Comparison of ENCODE assay signal across 21 cellular contexts in the genomic region with DNA sequence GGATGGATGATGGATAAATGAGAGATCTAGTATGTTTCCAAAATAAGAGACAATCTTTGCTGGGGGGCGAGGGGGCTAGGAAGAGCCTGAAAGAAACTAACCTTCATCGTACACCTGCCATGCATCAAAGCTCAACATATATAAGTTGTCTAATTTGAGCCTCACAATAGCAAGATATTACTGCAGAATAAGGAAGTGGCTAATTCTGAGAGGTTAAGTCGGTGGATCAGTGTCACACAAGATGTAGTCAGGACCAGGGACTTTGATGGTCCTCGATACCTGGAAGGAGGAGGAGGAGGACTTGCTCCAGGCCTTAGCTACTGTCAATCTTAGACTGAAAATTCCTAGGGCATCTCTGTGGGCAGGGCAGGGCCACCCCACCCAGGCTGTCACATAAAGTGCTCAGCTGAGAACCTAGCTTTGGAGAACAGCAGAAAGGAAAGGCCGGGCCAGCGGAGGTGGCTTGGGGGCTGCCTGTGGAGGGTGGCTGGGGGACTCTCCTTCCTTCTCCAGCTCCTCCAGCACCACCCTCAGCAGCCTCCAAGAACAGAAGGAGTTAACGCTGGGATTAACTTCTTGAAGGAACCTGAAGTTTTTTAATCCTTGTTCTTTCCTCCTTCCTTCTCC. TPM values are rescaled to one million over a fixed set of nuclear protein-coding genes. Genes with fewer than 3 reads are reported as not detected.
"Had no signal": no experiment of that assay in that cellular context is flagged by ENCODE, and none has a peak within 500 bp of the region (broad histone marks: within the 10 kb centered on the region; RNA-seq: fewer than 3 reads in every experiment).

No MANE protein-coding gene starts in this region.

- H3K27ac Mint-ChIP-seq: activated CD4-positive, alpha-beta T cell treated with anti-CD3 and anti-CD28 coated beads for 36 hours; activated CD8-positive, alpha-beta T cell treated with anti-CD3 and anti-CD28 coated beads for 36 hours; endodermal cell; stimulated activated naive CD8-positive, alpha-beta T cell treated with anti-CD3 and anti-CD28 coated beads, Interleukin-15, amount 100 ng/mL, for 72 hours had no signal

- H3K27ac ChIP-seq: left lung, suprapubic skin, vagina had no signal

- H3K36me3 ChIP-seq: cardiac muscle cell, left lung, suprapubic skin, vagina had no signal

- H3K36me3 Mint-ChIP-seq: activated naive CD4-positive, alpha-beta T cell treated with anti-CD3 and anti-CD28 coated beads, Interleukin-2, amount 50 U/mL, for 72 hours had no signal

- H3K4me3 ChIP-seq: cardiac muscle cell, dorsolateral prefrontal cortex, left lung, suprapubic skin, vagina had no signal

- H3K4me1 ChIP-seq: suprapubic skin, vagina had no signal

- H3K27me3 Mint-ChIP-seq: activated CD8-positive, alpha-beta T cell treated with anti-CD3 and anti-CD28 coated beads for 36 hours; progenitor cell of endocrine pancreas; stimulated activated naive CD8-positive, alpha-beta T cell treated with anti-CD3 and anti-CD28 coated beads, Interleukin-15, amount 100 ng/mL, for 72 hours had no signal

- H3K9me3 ChIP-seq: left lung, suprapubic skin, vagina had no signal

- ATAC-seq: activated CD4-positive, alpha-beta T cell treated with anti-CD3 and anti-CD28 coated beads for 36 hours; activated CD8-positive, alpha-beta T cell treated with anti-CD3 and anti-CD28 coated beads for 36 hours; activated naive CD4-positive, alpha-beta T cell treated with anti-CD3 and anti-CD28 coated beads, Interleukin-2, amount 50 U/mL, for 72 hours; stimulated activated naive CD8-positive, alpha-beta T cell treated with anti-CD3 and anti-CD28 coated beads, Interleukin-15, amount 100 ng/mL, for 72 hours had no signal

- DNase-seq: activated CD4-positive, alpha-beta T cell treated with anti-CD3 and anti-CD28 coated beads for 36 hours; activated CD8-positive, alpha-beta T cell treated with anti-CD3 and anti-CD28 coated beads for 36 hours; activated gamma-delta T cell treated with Interleukin-2 at 50 U/mL for 16 hours; amniotic stem cell; hypothalamus; left lung; midbrain; trophoblast cell had no signal

- H3K27me3 ChIP-seq: cardiac muscle cell, dorsolateral prefrontal cortex, left lung, suprapubic skin, vagina had no signal

- H3K4me3 Mint-ChIP-seq: activated CD4-positive, alpha-beta T cell treated with anti-CD3 and anti-CD28 coated beads for 36 hours; activated CD8-positive, alpha-beta T cell treated with anti-CD3 and anti-CD28 coated beads for 36 hours; endodermal cell; stimulated activated naive CD8-positive, alpha-beta T cell treated with anti-CD3 and anti-CD28 coated beads, Interleukin-15, amount 100 ng/mL, for 72 hours had no signal

- H3K9me3 Mint-ChIP-seq: activated CD8-positive, alpha-beta T cell treated with anti-CD3 and anti-CD28 coated beads for 36 hours; activated naive CD4-positive, alpha-beta T cell treated with anti-CD3 and anti-CD28 coated beads, Interleukin-2, amount 50 U/mL, for 72 hours; endodermal cell; stimulated activated naive CD8-positive, alpha-beta T cell treated with anti-CD3 and anti-CD28 coated beads, Interleukin-15, amount 100 ng/mL, for 72 hours had no signal

RNA-seq across cellular contexts. Expression of a gene that starts 0.5 kb away (rescaled TPM):
- total RNA-seq: activated CD4-positive, alpha-beta T cell treated with anti-CD3 and anti-CD28 coated beads for 36 hours; activated CD8-positive, alpha-beta T cell treated with anti-CD3 and anti-CD28 coated beads for 36 hours; activated naive CD4-positive, alpha-beta T cell treated with anti-CD3 and anti-CD28 coated beads, Interleukin-2, amount 50 U/mL, for 72 hours; cardiac muscle cell; endodermal cell; epithelial cell of proximal tubule; frontal cortex; left lung; lung microvascular endothelial cell; omental fat pad; T-helper 1 cell treated with Interleukin-12 subunit alpha and Interleukin-12 subunit beta and Interleukin-4 antibody, amounts not matched to agents 30 ng/mL and 1 ng/mL, for 36 hours; vagina had no signal

RNA-seq across cellular contexts. Expression of a gene that starts 33.2 kb away (rescaled TPM):
- total RNA-seq: activated CD4-positive, alpha-beta T cell treated with anti-CD3 and anti-CD28 coated beads for 36 hours; activated CD8-positive, alpha-beta T cell treated with anti-CD3 and anti-CD28 coated beads for 36 hours; activated naive CD4-positive, alpha-beta T cell treated with anti-CD3 and anti-CD28 coated beads, Interleukin-2, amount 50 U/mL, for 72 hours; dorsolateral prefrontal cortex; endodermal cell; epithelial cell of proximal tubule; frontal cortex; lung microvascular endothelial cell; omental fat pad; T-helper 1 cell treated with Interleukin-12 subunit alpha and Interleukin-12 subunit beta and Interleukin-4 antibody, amounts not matched to agents 30 ng/mL and 1 ng/mL, for 36 hours had no signal
